ENCODE assay signal across 17 cellular contexts in the genomic region with DNA sequence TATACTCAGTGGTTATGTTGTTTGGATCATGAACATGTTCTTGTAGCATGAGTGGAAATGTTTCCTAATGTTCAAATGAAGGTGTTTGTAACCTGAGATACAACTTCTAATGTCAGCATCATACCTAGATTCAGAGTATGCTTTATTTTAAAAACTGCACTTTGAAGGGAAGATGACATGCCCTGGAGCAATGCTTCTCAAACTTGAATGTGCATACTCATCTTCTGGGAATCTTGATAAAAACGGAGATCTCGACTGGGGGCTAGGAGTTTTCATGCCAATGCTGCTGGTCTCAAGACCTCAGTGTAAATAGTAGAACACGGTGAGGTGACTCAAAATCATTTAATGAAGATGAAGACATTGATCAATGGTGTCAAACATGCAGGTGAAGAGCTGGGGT.
DNase-seq lines count a peak whose midpoint lies in the region; ATAC-seq and TF ChIP-seq lines count a peak whose summit lies in the region.
"Had no signal": no experiment of that assay in that cellular context is flagged by ENCODE, and none has a peak within 500 bp of the region (broad histone marks: within the 10 kb centered on the region; RNA-seq: fewer than 3 reads in every experiment).

No MANE protein-coding gene starts in this region.

- WGBS in HUES64 = 86% methylated on average over 3 of the region's 3 CpGs

- H3K27ac ChIP-seq in HUES64 (ENCODE audit: low read depth, low read length) (peak overlapping the region; percentile 58; the same call in 1 of the 2 replicates), PC-3 (ENCODE audit: low read length) (no peak overlapping the region), foreskin keratinocyte (no peak overlapping the region)
- H3K27ac ChIP-seq: A549, C4-2B, HL-60 had no signal

- CTCF ChIA-PET in PC-3 (lab: Charles Lee) = no interaction called here

- H3F3A ChIP-seq in PC-3 (ENCODE audit: low read length, unreplicated experiment) = no peaks in the 10 kb centered on the region

- no peaks in the 10 kb centered on the region for H3K9me3 ChIP-seq in HUES64 (ENCODE audit: insufficient read depth, low read depth, low read length)
- H3K9me3 ChIP-seq in PC-3 (ENCODE audit: low read length) = no peaks in the 10 kb centered on the region
- H3K9me3 ChIP-seq: A549, BE2C had no signal

- no peak for ATAC-seq in PC-3
- no peak for ATAC-seq in foreskin keratinocyte
- no peak for ATAC-seq in GM21360 (IDR thresholded peaks at IDR 0.05; ENCODE audit: unreplicated experiment)
- no peak for ATAC-seq in HG02973 (IDR thresholded peaks at IDR 0.05; ENCODE audit: unreplicated experiment)
- no peak for ATAC-seq in HG03097 (IDR thresholded peaks at IDR 0.05; ENCODE audit: low FRiP score, unreplicated experiment)
- ATAC-seq: A549 had no signal

- POLR2A ChIA-PET in PC-3 (lab: Charles Lee; ENCODE audit: unreplicated experiment) = no interaction called here

- H3K4me3 ChIP-seq in HUES64 (ENCODE audit: low read length) (no peak overlapping the region), PC-3 (ENCODE audit: low read length) (no peak overlapping the region)
- H3K4me3 ChIP-seq: A549 had no signal

- H2AFZ ChIP-seq in PC-3 (ENCODE audit: low read length) = no peak overlapping the region

- H3K36me3 ChIP-seq in HUES64 (ENCODE audit: insufficient read depth, low read length) = no peaks in the 10 kb centered on the region
- no peaks in the 10 kb centered on the region for H3K36me3 ChIP-seq in PC-3 (ENCODE audit: low read depth, low read length)
- H3K36me3 ChIP-seq: BE2C had no signal

- H3K9ac ChIP-seq in HUES64 (ENCODE audit: low read depth, low read length) (no peak overlapping the region), PC-3 (ENCODE audit: low read length) (no peak overlapping the region)

- TF ChIP-seq CTCF in PC-3 (conservative IDR thresholded peaks at IDR 0.05; ENCODE audit: low read depth, low read length) (no peak), foreskin keratinocyte (conservative IDR thresholded peaks at IDR 0.05) (no peak)

- peak overlapping the region; percentile 19; the same call in 1 of the 2 replicates for H3K4me2 ChIP-seq in PC-3 (ENCODE audit: low read length)
- H3K4me2 ChIP-seq: A549 had no signal

- no peaks in the 10 kb centered on the region for H3K9me2 ChIP-seq in PC-3 (replicated peaks; ENCODE audit: low read length)

- no TSS peak for BruUV-seq in PC-3 (replicated peaks; lab: Mats Ljungman, UMichigan)

- intact Hi-C loops in PC-3 (cut with micrococcal nuclease) = no loop called here

- no peaks in the 10 kb centered on the region for H3K79me2 ChIP-seq in PC-3 (ENCODE audit: low read length)

- H4K20me1 ChIP-seq in PC-3 (ENCODE audit: low read length) = no peaks in the 10 kb centered on the region

- H3K4me1 ChIP-seq in HUES64 (ENCODE audit: insufficient read depth, low read length) = peaks cover 27% of the 10 kb centered on the region
- 0 out of 2 replicates have a peak, but pooled peaks cover 5% of the 10 kb centered on the region for H3K4me1 ChIP-seq in PC-3 (ENCODE audit: insufficient read depth, low read length)
- H3K4me1 ChIP-seq in foreskin keratinocyte = no peaks in the 10 kb centered on the region
- H3K4me1 ChIP-seq: A549, BE2C had no signal

- H3K27me3 ChIP-seq in HUES64 (ENCODE audit: insufficient read depth, low read length) (no peaks in the 10 kb centered on the region), PC-3 (ENCODE audit: low read length) (no peaks in the 10 kb centered on the region), foreskin keratinocyte (no peaks in the 10 kb centered on the region)
- H3K27me3 ChIP-seq: BE2C had no signal

- DNase-seq in ELR (ENCODE audit: low read depth) (peak; percentile 13), PC-3 (peak; percentile 32), foreskin keratinocyte (peak; percentile 4 to 25), DMS 273 (lab: John Stamatoyannopoulos, UW; ENCODE audit: unreplicated experiment) (no peak)
- DNase-seq: BE2C; CD4-positive, alpha-beta memory T cell; DMS153; HCEC 1CT; HFFc6; KG1 had no signal
